ENCODE assay signal across 22 cellular contexts in the genomic region with DNA sequence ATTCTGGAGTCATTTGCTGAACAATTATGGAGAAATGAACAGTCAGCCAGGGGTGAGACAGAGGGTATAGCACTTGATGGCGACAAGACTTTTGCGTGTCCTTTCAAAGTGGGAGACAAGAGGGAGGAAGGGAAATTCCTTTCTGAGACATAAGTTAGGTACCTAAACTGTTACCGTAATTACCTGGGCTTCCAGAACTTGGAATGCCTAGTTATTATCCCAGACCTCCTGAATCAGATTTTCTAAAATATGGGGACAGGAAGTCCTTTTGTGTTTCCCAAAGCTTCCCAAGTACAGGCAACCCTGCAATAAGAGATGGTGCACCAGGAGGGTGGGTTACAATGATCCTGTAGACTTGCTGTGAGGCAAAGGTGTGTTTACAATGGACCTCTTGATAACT.
"Had no signal": no experiment of that assay in that cellular context is flagged by ENCODE, and none has a peak within 500 bp of the region (broad histone marks: within the 10 kb centered on the region; RNA-seq: fewer than 3 reads in every experiment).

No MANE protein-coding gene starts in this region.

- H3K9me2 ChIP-seq: SK-N-SH had no signal

- FAIRE-seq: RCC 7860 had no signal

- H3K9ac ChIP-seq: SK-N-SH had no signal

- DNase-seq: KBM-7, MV-4-11, NCI-H1048, NCI-H1105, NCI-H1436 treated with DMSO at 0.1 percent for 48 hours, NCI-H1694, NCI-H187 treated with DMSO at 0.1 percent for 48 hours, NCI-H2029 treated with DMSO at 0.1 percent for 48 hours, NCI-H2171 treated with DMSO at 0.1 percent for 48 hours, NCI-H226, NCI-H446, NCI-H510A, NCI-H524 treated with DMSO at 0.1 percent for 48 hours, NCI-H69, NCI-H774, Right ventricle myocardium superior, RPMI8226, SIG-M5, SK-N-SH, SW 1271 had no signal

- H3K4me3 Mint-ChIP-seq: IgD-negative memory B cell had no signal

- H3K27ac Mint-ChIP-seq: IgD-negative memory B cell had no signal

- H3K36me3 Mint-ChIP-seq: IgD-negative memory B cell had no signal

- H3K4me2 ChIP-seq: SK-N-SH had no signal
